In genomic region chr5:39121922-39122321, GRCh38 we compare ENCODE assay signal across 11 cellular contexts.
"Had no signal": no experiment of that assay in that cellular context is flagged by ENCODE, and none has a peak within 500 bp of the region (broad histone marks: within the 10 kb centered on the region; RNA-seq: fewer than 3 reads in every experiment).

No MANE protein-coding gene starts in this region.

- H3K9me3 ChIP-seq: body of pancreas, thyroid gland had no signal

- DNase-seq: activated CD8-positive, alpha-beta memory T cell treated with anti-CD3 and anti-CD28 coated beads for 24 hours; activated effector memory CD4-positive, alpha-beta T cell treated with anti-CD3 and anti-CD28 coated beads, Interleukin-2, amount 50 U/mL, for 16 hours; body of pancreas; central memory CD4-positive, alpha-beta T cell; glutamatergic neuron; retina; stimulated activated CD4-positive, alpha-beta T cell treated with anti-CD3 and anti-CD28 coated beads, Interleukin-4, amount 100 ng/mL, for 1 hour; stimulated activated CD8-positive, alpha-beta memory T cell treated with anti-CD3 and anti-CD28 coated beads, Interleukin-4, amount 100 ng/mL, for 48 hours; thyroid gland had no signal

- H3K27ac Mint-ChIP-seq: dendritic cell treated with granulocyte-macrophage colony-stimulating factor and Interleukin-4, amounts not matched to agents 40 ng/mL and 50 ng/mL, for 4 days had no signal

- H3K4me1 ChIP-seq: body of pancreas, thyroid gland had no signal

- H3K9me3 Mint-ChIP-seq: dendritic cell treated with granulocyte-macrophage colony-stimulating factor and Interleukin-4, amounts not matched to agents 40 ng/mL and 50 ng/mL, for 4 days had no signal

- H3K27me3 Mint-ChIP-seq: dendritic cell treated with granulocyte-macrophage colony-stimulating factor and Interleukin-4, amounts not matched to agents 40 ng/mL and 50 ng/mL, for 4 days had no signal

- H3K4me3 ChIP-seq: body of pancreas, thyroid gland had no signal

- H3K27ac ChIP-seq: body of pancreas, thyroid gland had no signal

- H3K4me3 Mint-ChIP-seq: dendritic cell treated with granulocyte-macrophage colony-stimulating factor and Interleukin-4, amounts not matched to agents 40 ng/mL and 50 ng/mL, for 4 days had no signal

- H3K36me3 ChIP-seq: thyroid gland had no signal

- ATAC-seq: body of pancreas, esophagus mucosa had no signal

- H3K27me3 ChIP-seq: body of pancreas, thyroid gland had no signal
